29 cellular contexts compared by ENCODE assay signal in genomic region chr16:77662241-77662640, GRCh38.
"Had no signal": no experiment of that assay in that cellular context is flagged by ENCODE, and none has a peak within 500 bp of the region (broad histone marks: within the 10 kb centered on the region; RNA-seq: fewer than 3 reads in every experiment).

No MANE protein-coding gene starts in this region.

- H3K36me3 ChIP-seq: adrenal gland, cardiac muscle cell, colonic mucosa, esophagus squamous epithelium, heart right ventricle, left lung, thoracic aorta had no signal

- H3K27me3 Mint-ChIP-seq: brain had no signal

- H3K27ac ChIP-seq: adrenal gland, cardiac muscle cell, colonic mucosa, epithelial cell of prostate, esophagus squamous epithelium, heart right ventricle, left lung, thoracic aorta had no signal

- H3K36me3 Mint-ChIP-seq: activated naive CD8-positive, alpha-beta T cell treated with anti-CD3 and anti-CD28 coated beads for 36 hours; brain; type B pancreatic cell had no signal

- ATAC-seq: heart right ventricle; left lung; mucosa of descending colon; right cardiac atrium; stimulated activated naive CD8-positive, alpha-beta T cell treated with anti-CD3 and anti-CD28 coated beads, Interleukin-15, Interleukin-2, amounts not matched to agents 100 U/mL and 50 U/mL, for 24 hours had no signal

- H3K9me3 Mint-ChIP-seq: T-helper 2 cell treated with Interferon-gamma antibody and Interleukin-4, amounts not matched to agents 5 μg/mL and 100 μg/mL, for 36 hours had no signal

- H3K27ac Mint-ChIP-seq: activated naive CD4-positive, alpha-beta T cell treated with anti-CD3 and anti-CD28 coated beads for 36 hours; activated naive CD8-positive, alpha-beta T cell treated with anti-CD3 and anti-CD28 coated beads for 36 hours; brain; nephron; T-helper 2 cell treated with Interferon-gamma antibody and Interleukin-4, amounts not matched to agents 5 μg/mL and 100 μg/mL, for 36 hours; type B pancreatic cell had no signal

- H3K4me1 Mint-ChIP-seq: activated naive CD8-positive, alpha-beta T cell treated with anti-CD3 and anti-CD28 coated beads for 36 hours; brain had no signal

- H3K4me1 ChIP-seq: adrenal gland, colonic mucosa, left lung had no signal

- DNase-seq: activated CD4-positive, alpha-beta T cell treated with anti-CD3 and anti-CD28 coated beads for 48 hours; activated CD4-positive, alpha-beta T cell treated with anti-CD3 and anti-CD28 coated beads, Interleukin-2, amount 50 U/mL, for 48 hours; activated CD8-positive, alpha-beta memory T cell treated with anti-CD3 and anti-CD28 coated beads for 24 hours; activated effector memory CD4-positive, alpha-beta T cell treated with anti-CD3 and anti-CD28 coated beads, Interleukin-2, amount 50 U/mL, for 16 hours; activated naive CD4-positive, alpha-beta T cell treated with anti-CD3 and anti-CD28 coated beads for 36 hours; activated naive CD8-positive, alpha-beta T cell treated with anti-CD3 and anti-CD28 coated beads for 36 hours; adrenal gland; aorta; cerebellar nuclear complex; colonic mucosa; effector CD8-positive, alpha-beta T cell; esophagus squamous epithelium; foreskin melanocyte; heart right ventricle; kidney glomerular epithelial cell; left lung; mesendoderm; mucosa of descending colon; posterior cingulate gyrus; right cardiac atrium; stimulated activated naive CD8-positive, alpha-beta T cell treated with anti-CD3 and anti-CD28 coated beads, Interleukin-15, Interleukin-2, amounts not matched to agents 100 U/mL and 50 U/mL, for 24 hours had no signal

- H3K9me3 ChIP-seq: adrenal gland, colonic mucosa, mucosa of descending colon had no signal

- H3K27me3 ChIP-seq: adrenal gland, cardiac muscle cell, colonic mucosa, esophagus squamous epithelium had no signal

- H3K4me3 Mint-ChIP-seq: activated naive CD4-positive, alpha-beta T cell treated with anti-CD3 and anti-CD28 coated beads for 36 hours; activated naive CD8-positive, alpha-beta T cell treated with anti-CD3 and anti-CD28 coated beads for 36 hours; brain; nephron; T-helper 2 cell treated with Interferon-gamma antibody and Interleukin-4, amounts not matched to agents 5 μg/mL and 100 μg/mL, for 36 hours; type B pancreatic cell had no signal

- H3K4me3 ChIP-seq: adrenal gland, cardiac muscle cell, colonic mucosa, esophagus squamous epithelium, heart right ventricle, left lung, lung, mucosa of descending colon, thoracic aorta had no signal
